Comparison of ENCODE assay signal across 8 cellular contexts in the genomic region with DNA sequence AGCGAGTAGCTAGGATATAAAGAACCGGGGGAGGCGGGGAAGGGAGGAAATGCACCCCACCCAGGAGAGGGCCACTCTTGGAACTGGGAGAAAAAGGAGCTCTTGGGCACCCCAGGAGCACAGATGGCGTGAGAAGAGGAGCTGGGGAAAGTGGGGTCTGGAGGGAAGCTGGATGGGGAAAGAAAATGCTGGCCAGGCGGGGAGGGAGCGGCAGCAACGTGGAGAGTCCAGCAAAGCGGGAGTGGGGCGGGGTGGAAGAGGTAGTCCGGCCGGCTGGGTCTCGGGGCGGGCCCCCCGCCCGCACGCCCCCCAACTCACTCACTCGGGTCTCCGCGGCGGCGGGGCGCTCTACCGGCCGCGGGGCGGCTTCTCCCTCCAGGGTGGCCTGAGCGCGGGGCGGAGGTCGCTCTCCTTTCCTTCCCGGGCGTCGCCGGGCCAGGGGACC. TPM values are rescaled to one million over a fixed set of nuclear protein-coding genes. Genes with fewer than 3 reads are reported as not detected.
DNase-seq lines count a peak whose midpoint lies in the region; ATAC-seq and TF ChIP-seq lines count a peak whose summit lies in the region.

No MANE protein-coding gene starts in this region.

- H3K9me3 Mint-ChIP-seq in activated naive CD4-positive, alpha-beta T cell treated with anti-CD3 and anti-CD28 coated beads, Interleukin-2, amount 10 ng/mL, durations not matched to agents 7 days and 5 days: no peaks in the 10 kb centered on the region
- H3K9me3 Mint-ChIP-seq in activated CD4-positive, alpha-beta memory T cell treated with anti-CD3 and anti-CD28 coated beads for 36 hours: no peaks in the 10 kb centered on the region
- H3K9me3 Mint-ChIP-seq in progenitor cell of endocrine pancreas (ENCODE audit: low read depth): no peaks in the 10 kb centered on the region

- H3K4me1 Mint-ChIP-seq in activated naive CD4-positive, alpha-beta T cell treated with anti-CD3 and anti-CD28 coated beads, Interleukin-2, amount 10 ng/mL, durations not matched to agents 7 days and 5 days: peaks cover 28% of the 10 kb centered on the region
- H3K4me1 Mint-ChIP-seq in activated CD4-positive, alpha-beta memory T cell treated with anti-CD3 and anti-CD28 coated beads for 36 hours (ENCODE audit: low read depth): peaks cover 30% of the 10 kb centered on the region
- H3K4me1 Mint-ChIP-seq in progenitor cell of endocrine pancreas (ENCODE audit: low read depth): peaks cover 21% of the 10 kb centered on the region

- intact Hi-C loops in activated CD4-positive, alpha-beta memory T cell treated with anti-CD3 and anti-CD28 coated beads for 36 hours (cut with micrococcal nuclease): loop anchor here (1.0 to 10.0 kb wide), 3 partner anchors 351 to 589 kb away; partner anchors contain the start of genes EP300, RBX1, ST13 and XPNPEP3
- intact Hi-C loops in head of caudate nucleus (cut with DNase I): no loop called here

- CTCF ChIA-PET in activated naive CD4-positive, alpha-beta T cell treated with anti-CD3 and anti-CD28 coated beads, Interleukin-2, amount 10 ng/mL, durations not matched to agents 7 days and 5 days (lab: Charles Lee): interaction anchor here (1.0 to 1.9 kb wide), 4 partner anchors 23 to 81 kb away, joined by 3 to 7 read pairs (median 4); partner anchors contain the start of genes ACO2 and PHF5A
- CTCF ChIA-PET in activated CD4-positive, alpha-beta memory T cell treated with anti-CD3 and anti-CD28 coated beads for 36 hours (lab: Charles Lee): interaction anchor here (1.2 to 2.4 kb wide), 5 partner anchors 9 to 42 kb away, joined by 3 to 18 read pairs (median 4); partner anchors contain the start of genes ACO2 and PHF5A

- peaks cover 15% of the 10 kb centered on the region for H3K36me3 Mint-ChIP-seq in activated naive CD4-positive, alpha-beta T cell treated with anti-CD3 and anti-CD28 coated beads, Interleukin-2, amount 10 ng/mL, durations not matched to agents 7 days and 5 days
- H3K36me3 Mint-ChIP-seq in activated CD4-positive, alpha-beta memory T cell treated with anti-CD3 and anti-CD28 coated beads for 36 hours: peaks cover 24% of the 10 kb centered on the region
- peaks cover 12% of the 10 kb centered on the region for H3K36me3 Mint-ChIP-seq in progenitor cell of endocrine pancreas (ENCODE audit: insufficient read depth)

- no peaks in the 10 kb centered on the region for H3K27me3 Mint-ChIP-seq in activated naive CD4-positive, alpha-beta T cell treated with anti-CD3 and anti-CD28 coated beads, Interleukin-2, amount 10 ng/mL, durations not matched to agents 7 days and 5 days
- no peaks in the 10 kb centered on the region for H3K27me3 Mint-ChIP-seq in activated CD4-positive, alpha-beta memory T cell treated with anti-CD3 and anti-CD28 coated beads for 36 hours
- no peaks in the 10 kb centered on the region for H3K27me3 Mint-ChIP-seq in progenitor cell of endocrine pancreas

- no peak for ATAC-seq in HG03135 (IDR thresholded peaks at IDR 0.05; ENCODE audit: unreplicated experiment)

- peak; percentile 39 for DNase-seq in activated naive CD4-positive, alpha-beta T cell treated with anti-CD3 and anti-CD28 coated beads, Interleukin-2, amount 10 ng/mL, durations not matched to agents 7 days and 5 days
- no peak for DNase-seq in activated naive CD4-positive, alpha-beta T cell (lab: John Stamatoyannopoulos, UW)
- DNase-seq in activated CD4-positive, alpha-beta memory T cell treated with anti-CD3 and anti-CD28 coated beads for 36 hours: no peak
- DNase-seq in head of caudate nucleus: peak in 23 of 42 donors; percentile 22 to 68 (median 43)
- DNase-seq in progenitor cell of endocrine pancreas (ENCODE audit: low spot score, unreplicated experiment): no peak
- no peak for DNase-seq in LoVo (ENCODE audit: low spot score)
- DNase-seq in NCI-H524 treated with DMSO at 0.1 percent for 48 hours (lab: John Stamatoyannopoulos, UW): no peak

- H3K4me3 Mint-ChIP-seq in activated naive CD4-positive, alpha-beta T cell treated with anti-CD3 and anti-CD28 coated beads, Interleukin-2, amount 10 ng/mL, durations not matched to agents 7 days and 5 days: peak overlapping the region; percentile 82
- peak overlapping the region; percentile 94 for H3K4me3 Mint-ChIP-seq in activated CD4-positive, alpha-beta memory T cell treated with anti-CD3 and anti-CD28 coated beads for 36 hours
- H3K4me3 Mint-ChIP-seq in progenitor cell of endocrine pancreas (ENCODE audit: low read depth): peak overlapping the region; percentile 99

- H3K27ac Mint-ChIP-seq in activated naive CD4-positive, alpha-beta T cell treated with anti-CD3 and anti-CD28 coated beads, Interleukin-2, amount 10 ng/mL, durations not matched to agents 7 days and 5 days: peak overlapping the region; percentile 94
- H3K27ac Mint-ChIP-seq in activated CD4-positive, alpha-beta memory T cell treated with anti-CD3 and anti-CD28 coated beads for 36 hours: peak overlapping the region; percentile 98
- H3K27ac Mint-ChIP-seq in progenitor cell of endocrine pancreas: peak overlapping the region; percentile 99

- TF ChIP-seq CTCF in progenitor cell of endocrine pancreas (IDR thresholded peaks at IDR 0.05; ENCODE audit: unreplicated experiment): no peak

- POLR2A ChIA-PET in activated CD4-positive, alpha-beta memory T cell treated with anti-CD3 and anti-CD28 coated beads for 36 hours (lab: Charles Lee): interaction anchor here (0.6 to 3.0 kb wide), 22 partner anchors 9 to 1540 kb away, joined by 3 to 57 read pairs (median 4); partner anchors contain the start of genes ACO2, PHF5A, PMM1 and RANGAP1

RNA-seq across cellular contexts. Expression of gene TOB2, which starts 0.5 kb away (rescaled TPM):
- total RNA-seq in activated CD4-positive, alpha-beta memory T cell treated with anti-CD3 and anti-CD28 coated beads for 36 hours: 10 to 100 TPM; 34.2 TPM
- 66.9 and 72.4 TPM in 2 replicates for total RNA-seq in progenitor cell of endocrine pancreas

RNA-seq across cellular contexts. Expression of gene PHF5A, which starts 22.4 kb away (rescaled TPM):
- total RNA-seq in activated CD4-positive, alpha-beta memory T cell treated with anti-CD3 and anti-CD28 coated beads for 36 hours: 10 to 100 TPM; 55.4 to 60.0 TPM
- 44.3 and 52.9 TPM in 2 replicates for total RNA-seq in progenitor cell of endocrine pancreas

RNA-seq across cellular contexts. Expression of gene ACO2, which starts 22.8 kb away (rescaled TPM):
- total RNA-seq in activated CD4-positive, alpha-beta memory T cell treated with anti-CD3 and anti-CD28 coated beads for 36 hours: 100 to 1,000 TPM; 103 to 105 TPM
- 67.4 and 69.7 TPM in 2 replicates for total RNA-seq in progenitor cell of endocrine pancreas

Comparison
In these comparisons a context has a peak if more than half of its experiments do, and no peak if none do; other contexts are left out.
1. DNase-seq: peak in activated naive CD4-positive, alpha-beta T cell treated with anti-CD3 and anti-CD28 coated beads, Interleukin-2, amount 10 ng/mL, durations not matched to agents 7 days and 5 days (single experiment) and head of caudate nucleus (23 of 42); none in activated naive CD4-positive, alpha-beta T cell (0 of 4), activated CD4-positive, alpha-beta memory T cell treated with anti-CD3 and anti-CD28 coated beads for 36 hours (single experiment), progenitor cell of endocrine pancreas (single experiment), LoVo (single experiment) and NCI-H524 treated with DMSO at 0.1 percent for 48 hours (single experiment).
2. Peak in every context shown above with its lines, with median percentiles within 50 percentile points of each other: H3K27ac Mint-ChIP-seq and H3K4me3 Mint-ChIP-seq.